ENCODE assay signal across 14 cellular contexts in the genomic region with DNA sequence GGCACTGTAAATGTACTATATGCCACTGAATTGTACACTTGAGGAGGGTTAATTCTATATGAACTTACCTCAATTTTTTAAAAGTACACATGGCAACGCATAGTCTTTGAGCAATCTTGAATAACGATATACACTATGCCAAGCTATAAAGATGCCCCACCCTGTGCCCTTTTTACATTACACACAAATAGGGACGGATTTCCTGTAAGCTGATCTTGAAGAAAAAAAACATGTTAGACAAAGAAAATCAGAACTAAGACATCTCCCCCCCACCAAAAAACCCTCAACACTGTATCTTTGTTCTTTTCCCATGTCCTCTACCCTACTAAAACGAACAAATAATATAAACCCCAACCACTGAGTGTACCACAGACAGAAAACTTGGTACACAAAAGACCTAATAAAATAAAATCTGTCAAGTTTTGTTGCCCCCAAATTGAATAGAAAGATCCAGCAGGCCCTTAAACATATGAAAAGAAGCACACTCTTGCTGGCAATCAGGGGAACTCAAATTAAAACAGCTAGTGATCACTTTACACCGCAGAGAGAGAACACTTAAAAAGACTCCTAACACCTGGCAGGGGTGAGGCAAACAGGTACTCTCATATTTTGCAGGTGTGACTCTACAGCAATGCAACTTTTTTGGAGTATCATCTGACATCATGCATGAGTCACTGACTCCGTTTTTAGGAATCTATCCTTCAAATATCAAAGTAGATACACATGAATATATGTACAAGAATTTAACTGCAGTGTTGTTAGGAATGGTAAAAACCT. TPM values are rescaled to one million over a fixed set of nuclear protein-coding genes. Genes with fewer than 3 reads are reported as not detected.
A peak's percentile ranks its signal among the peaks of the same experiment; 100 is the strongest.
DNase-seq lines count a peak whose midpoint lies in the region; ATAC-seq and TF ChIP-seq lines count a peak whose summit lies in the region.
"Had no signal": no experiment of that assay in that cellular context is flagged by ENCODE, and none has a peak within 500 bp of the region (broad histone marks: within the 10 kb centered on the region; RNA-seq: fewer than 3 reads in every experiment).

No MANE protein-coding gene starts in this region.

- peaks cover 3% of the 10 kb centered on the region for H3K4me1 ChIP-seq in mucosa of descending colon (ENCODE audit: low read depth)
- H3K4me1 ChIP-seq: left ventricle myocardium inferior had no signal

- peak overlapping the region; percentile 77 for H3K27ac Mint-ChIP-seq in activated CD4-positive, alpha-beta memory T cell treated with anti-CD3 and anti-CD28 coated beads for 36 hours
- no peak overlapping the region for H3K27ac Mint-ChIP-seq in activated CD4-positive, alpha-beta memory T cell treated with anti-CD3 and anti-CD28 coated beads, Interleukin-2, amount 10 ng/mL, durations not matched to agents 7 days and 5 days
- H3K27ac Mint-ChIP-seq in activated B cell treated with CpG ODN at 0.5 μM for 24 hours, result peak overlapping the region; percentile 63

- no peak overlapping the region for H3K4me3 ChIP-seq in Jurkat, Clone E6-1 (ENCODE audit: low read length)
- H3K4me3 ChIP-seq in mucosa of descending colon, result no peak overlapping the region
- H3K4me3 ChIP-seq: left ventricle myocardium inferior, psoas muscle had no signal

- peaks cover 87% of the 10 kb centered on the region for H3K4me1 Mint-ChIP-seq in activated CD4-positive, alpha-beta memory T cell treated with anti-CD3 and anti-CD28 coated beads for 36 hours (ENCODE audit: low read depth)
- H3K4me1 Mint-ChIP-seq in activated CD4-positive, alpha-beta memory T cell treated with anti-CD3 and anti-CD28 coated beads, Interleukin-2, amount 10 ng/mL, durations not matched to agents 7 days and 5 days, result peaks cover 43% of the 10 kb centered on the region
- H3K4me1 Mint-ChIP-seq in activated B cell treated with CpG ODN at 0.5 μM for 24 hours, result peaks cover 72% of the 10 kb centered on the region

- no peaks in the 10 kb centered on the region for H3K27me3 Mint-ChIP-seq in activated CD4-positive, alpha-beta memory T cell treated with anti-CD3 and anti-CD28 coated beads for 36 hours
- H3K27me3 Mint-ChIP-seq in activated CD4-positive, alpha-beta memory T cell treated with anti-CD3 and anti-CD28 coated beads, Interleukin-2, amount 10 ng/mL, durations not matched to agents 7 days and 5 days, result peaks cover 1% of the 10 kb centered on the region
- no peaks in the 10 kb centered on the region for H3K27me3 Mint-ChIP-seq in activated B cell treated with CpG ODN at 0.5 μM for 24 hours

- DNase-seq in activated CD4-positive, alpha-beta memory T cell treated with anti-CD3 and anti-CD28 coated beads for 36 hours, result no peak
- DNase-seq in activated CD4-positive, alpha-beta memory T cell treated with anti-CD3 and anti-CD28 coated beads, Interleukin-2, amount 10 ng/mL, durations not matched to agents 7 days and 5 days, result no peak
- peak; percentile 67 for DNase-seq in Jurkat, Clone E6-1 (ENCODE audit: low read depth, low spot score)
- no peak for DNase-seq in activated B cell treated with CpG ODN at 0.5 μM for 24 hours
- peak in 1 of 3 donors; percentile 14 for DNase-seq in mucosa of descending colon
- DNase-seq in NCI-H2081 treated with DMSO at 0.1 percent for 48 hours (lab: John Stamatoyannopoulos, UW), result no peak
- DNase-seq: activated gamma-delta T cell, HCEC 1CT, left ventricle myocardium inferior, NCI-H2029 treated with DMSO at 0.1 percent for 48 hours, psoas muscle had no signal

- ATAC-seq in activated B cell treated with CpG ODN at 0.5 μM for 24 hours (ENCODE audit: low read depth) (no peak), mucosa of descending colon (peak; percentile 58), HG02885 (IDR thresholded peaks at IDR 0.05; ENCODE audit: poor library complexity, unreplicated experiment) (no peak), GM21723 (IDR thresholded peaks at IDR 0.05; ENCODE audit: unreplicated experiment) (no peak)
- ATAC-seq: psoas muscle had no signal

- CTCF ChIA-PET in activated CD4-positive, alpha-beta memory T cell treated with anti-CD3 and anti-CD28 coated beads for 36 hours (lab: Charles Lee), result no interaction called here
- CTCF ChIA-PET in activated CD4-positive, alpha-beta memory T cell treated with anti-CD3 and anti-CD28 coated beads, Interleukin-2, amount 10 ng/mL, durations not matched to agents 7 days and 5 days (lab: Charles Lee), result no interaction called here
- CTCF ChIA-PET in activated B cell treated with CpG ODN at 0.5 μM for 24 hours (lab: Charles Lee), result no interaction called here

- no peaks in the 10 kb centered on the region for H3K9me3 ChIP-seq in mucosa of descending colon
- H3K9me3 ChIP-seq: psoas muscle had no signal

- H3K36me3 ChIP-seq in mucosa of descending colon (ENCODE audit: low read depth), result no peaks in the 10 kb centered on the region

- POLR2A ChIA-PET in activated CD4-positive, alpha-beta memory T cell treated with anti-CD3 and anti-CD28 coated beads for 36 hours (lab: Charles Lee), result no interaction called here
- POLR2A ChIA-PET in activated CD4-positive, alpha-beta memory T cell treated with anti-CD3 and anti-CD28 coated beads, Interleukin-2, amount 10 ng/mL, durations not matched to agents 7 days and 5 days (lab: Charles Lee), result interaction anchor here (1.3 kb wide), 1 partner anchor 18 kb away, joined by 7 read pairs; no protein-coding TSS in a partner anchor
- POLR2A ChIA-PET in activated B cell treated with CpG ODN at 0.5 μM for 24 hours (lab: Charles Lee), result interaction anchor here (1.4 kb wide), 1 partner anchor 17 kb away, joined by 9 read pairs; no protein-coding TSS in a partner anchor

- peaks cover 11% of the 10 kb centered on the region for H3K9me3 Mint-ChIP-seq in activated CD4-positive, alpha-beta memory T cell treated with anti-CD3 and anti-CD28 coated beads for 36 hours
- H3K9me3 Mint-ChIP-seq in activated CD4-positive, alpha-beta memory T cell treated with anti-CD3 and anti-CD28 coated beads, Interleukin-2, amount 10 ng/mL, durations not matched to agents 7 days and 5 days, result peaks cover 6% of the 10 kb centered on the region
- H3K9me3 Mint-ChIP-seq in activated B cell treated with CpG ODN at 0.5 μM for 24 hours, result no peaks in the 10 kb centered on the region

- TF ChIP-seq CTCF in activated B cell treated with CpG ODN at 0.5 μM for 24 hours (IDR thresholded peaks at IDR 0.05) (no peak), mucosa of descending colon (IDR thresholded peaks at IDR 0.05) (no peak)

- peak overlapping the region; percentile 6 for H3K4me3 Mint-ChIP-seq in activated CD4-positive, alpha-beta memory T cell treated with anti-CD3 and anti-CD28 coated beads for 36 hours
- H3K4me3 Mint-ChIP-seq in activated CD4-positive, alpha-beta memory T cell treated with anti-CD3 and anti-CD28 coated beads, Interleukin-2, amount 10 ng/mL, durations not matched to agents 7 days and 5 days, result no peak overlapping the region
- H3K4me3 Mint-ChIP-seq in activated B cell treated with CpG ODN at 0.5 μM for 24 hours, result no peak overlapping the region

- peaks cover 60% of the 10 kb centered on the region for H3K36me3 Mint-ChIP-seq in activated CD4-positive, alpha-beta memory T cell treated with anti-CD3 and anti-CD28 coated beads for 36 hours
- H3K36me3 Mint-ChIP-seq in activated CD4-positive, alpha-beta memory T cell treated with anti-CD3 and anti-CD28 coated beads, Interleukin-2, amount 10 ng/mL, durations not matched to agents 7 days and 5 days (ENCODE audit: low read depth), result peaks cover 48% of the 10 kb centered on the region
- H3K36me3 Mint-ChIP-seq in activated B cell treated with CpG ODN at 0.5 μM for 24 hours (ENCODE audit: low read depth), result peaks cover 73% of the 10 kb centered on the region

- intact Hi-C loops in activated CD4-positive, alpha-beta memory T cell treated with anti-CD3 and anti-CD28 coated beads for 36 hours (cut with micrococcal nuclease), result loop anchor here (1.0 to 2.0 kb wide), 2 partner anchors 10 to 32 kb away; no protein-coding TSS in a partner anchor
- intact Hi-C loops in activated B cell treated with CpG ODN at 0.5 μM for 24 hours (cut with micrococcal nuclease), result no loop called here
- intact Hi-C loops in mucosa of descending colon (cut with DNase I, micrococcal nuclease), result no loop called here

RNA-seq across cellular contexts. Expression of a gene that starts 29.6 kb away (rescaled TPM):
- total RNA-seq in activated CD4-positive, alpha-beta memory T cell treated with anti-CD3 and anti-CD28 coated beads for 36 hours, result 10 to 100 TPM; 49.2 to 55.4 TPM
- 10 to 100 TPM; 30.3 to 31.1 TPM for total RNA-seq in activated CD4-positive, alpha-beta memory T cell treated with anti-CD3 and anti-CD28 coated beads, Interleukin-2, amount 10 ng/mL, durations not matched to agents 7 days and 5 days
- 2.4 TPM for polyA plus RNA-seq in Jurkat, Clone E6-1 (2012; ENCODE audit: insufficient read depth, insufficient read length)
- 79.6 and 90.4 TPM in 2 replicates for total RNA-seq in activated B cell treated with CpG ODN at 0.5 μM for 24 hours
- 1 to 10 TPM in 2 of 3 donors, under 1 TPM in 1; 0.96 to 1.6 (median 1.2) TPM for total RNA-seq in mucosa of descending colon
- total RNA-seq: HT-29 had no signal

Comparison
In these comparisons a context has a peak if more than half of its experiments do, and no peak if none do; other contexts are left out.
1. RNA of a gene that starts 29.6 kb away (total RNA-seq): 79.6 to 90.4 TPM in activated B cell treated with CpG ODN at 0.5 μM for 24 hours, 49.2 to 55.4 TPM in activated CD4-positive, alpha-beta memory T cell treated with anti-CD3 and anti-CD28 coated beads for 36 hours and 30.3 to 31.1 TPM in activated CD4-positive, alpha-beta memory T cell treated with anti-CD3 and anti-CD28 coated beads, Interleukin-2, amount 10 ng/mL, durations not matched to agents 7 days and 5 days; 0.96 to 1.6 TPM in mucosa of descending colon; every median in the first group is over 10 times any median in the second.